ENCODE assay signal across 13 cellular contexts in the genomic region with DNA sequence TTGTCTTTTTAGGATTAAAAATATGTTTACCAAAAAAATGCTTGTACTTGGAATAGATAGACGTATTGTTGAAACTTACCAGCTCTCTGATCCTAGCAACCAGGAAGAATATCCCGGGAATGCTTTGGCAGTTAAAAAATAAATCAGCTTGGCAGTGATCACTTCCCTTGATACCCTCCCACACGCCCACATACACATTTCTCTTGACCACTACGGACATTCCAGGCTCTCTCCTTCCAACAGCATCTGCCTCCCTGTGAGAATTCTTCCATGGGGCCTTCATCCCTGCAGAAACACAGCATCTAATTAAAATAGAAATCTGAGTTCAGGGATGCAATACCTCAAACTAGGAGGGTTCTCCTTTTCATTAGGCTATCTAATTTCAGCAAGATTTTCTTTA. TPM values are rescaled to one million over a fixed set of nuclear protein-coding genes. Genes with fewer than 3 reads are reported as not detected.
DNase-seq lines count a peak whose midpoint lies in the region; ATAC-seq lines count a peak whose summit lies in the region.
"Had no signal": no experiment of that assay in that cellular context is flagged by ENCODE, and none has a peak within 500 bp of the region (broad histone marks: within the 10 kb centered on the region; RNA-seq: fewer than 3 reads in every experiment).

No MANE protein-coding gene starts in this region.

- intact Hi-C loops in Right ventricle myocardium superior (cut with DNase I) = no loop called here
- intact Hi-C loops in cardiac septum (cut with DNase I) = no loop called here
- intact Hi-C loops in left cardiac atrium (cut with DNase I) = loop anchor here in 1 of 2 donors (5.0 kb wide), 1 partner anchor 99 kb away; no protein-coding TSS in a partner anchor

- peak; percentile 37 for ATAC-seq in Right ventricle myocardium superior (ENCODE audit: poor library complexity)
- ATAC-seq in left cardiac atrium = peak; percentile 30 to 66
- no peak for ATAC-seq in HG03139 (IDR thresholded peaks at IDR 0.05; ENCODE audit: unreplicated experiment)
- ATAC-seq in HG03354 (IDR thresholded peaks at IDR 0.05; ENCODE audit: poor library complexity, severe bottlenecking, unreplicated experiment) = no peak

- DNase-seq in Right ventricle myocardium superior (no peak), cardiac septum (ENCODE audit: low spot score) (no peak), astrocyte of the hippocampus (ENCODE audit: low read depth, low spot score) (peak; percentile 94), left cardiac atrium (no peak), stromal cell of bone marrow (ENCODE audit: low read depth) (peak; percentile 81), superior temporal gyrus (ENCODE audit: extremely low spot score) (no peak)
- DNase-seq: 8988T, activated T-cell treated with anti-CD3 and anti-CD28 coated beads for 4 hours, glutamatergic neuron, sigmoid colon, uterus had no signal

RNA-seq across cellular contexts. Expression of a gene that starts 57.9 kb away (rescaled TPM):
- 4.4 TPM for total RNA-seq in Right ventricle myocardium superior
- 6.8 TPM for total RNA-seq in cardiac septum
- 1 to 10 TPM; 6.4 to 7.2 TPM for total RNA-seq in left cardiac atrium

Comparison
In these comparisons a context has a peak if more than half of its experiments do, and no peak if none do; other contexts are left out.
1. ATAC-seq: peak in Right ventricle myocardium superior (single experiment) and left cardiac atrium (2 of 2); none in HG03139 (single experiment) and HG03354 (single experiment).
2. DNase-seq: peak in astrocyte of the hippocampus (single experiment) and stromal cell of bone marrow (single experiment); none in Right ventricle myocardium superior (single experiment), cardiac septum (single experiment), left cardiac atrium (single experiment) and superior temporal gyrus (single experiment).